ENCODE assay signal across 8 cellular contexts in the genomic region with DNA sequence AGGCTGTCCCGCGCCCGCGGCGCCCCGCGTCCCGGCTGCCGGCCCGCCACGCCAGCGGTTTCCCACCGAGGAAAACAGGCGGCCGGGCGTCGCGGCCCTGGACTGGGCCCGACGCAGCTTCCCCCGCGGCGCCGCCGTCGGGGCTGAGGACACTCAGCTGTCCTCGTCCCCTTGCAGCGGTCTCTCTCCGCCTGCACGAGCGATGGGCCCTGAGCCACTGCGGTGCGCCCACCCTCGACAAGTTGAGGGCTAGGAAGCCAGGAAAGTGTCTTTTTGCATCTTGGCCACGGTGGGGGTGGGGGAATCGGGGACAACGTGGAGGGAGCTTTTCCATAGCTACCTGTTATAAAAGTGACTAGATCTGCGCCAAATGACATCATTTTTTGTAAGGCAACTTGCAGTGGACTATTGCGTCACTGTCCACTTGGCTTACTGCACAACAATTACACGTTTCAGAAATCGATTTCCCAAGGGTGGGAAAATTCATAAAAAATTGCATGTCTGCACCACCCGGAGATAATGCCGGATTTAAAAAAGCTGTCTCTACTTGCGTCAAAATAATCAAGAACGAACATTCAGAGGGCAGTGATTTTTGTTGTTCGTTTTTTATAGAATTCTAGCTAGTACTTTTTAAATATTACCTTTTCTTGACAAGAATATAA. TPM values are rescaled to one million over a fixed set of nuclear protein-coding genes. Genes with fewer than 3 reads are reported as not detected.
DNase-seq lines count a peak whose midpoint lies in the region; ATAC-seq and TF ChIP-seq lines count a peak whose summit lies in the region.

No MANE protein-coding gene starts in this region.

- H3K9me3 Mint-ChIP-seq in IgD-negative memory B cell, result no peaks in the 10 kb centered on the region

- peak overlapping the region; percentile 86 to 92 (median 90) for H3K4me3 Mint-ChIP-seq in IgD-negative memory B cell

- no peaks in the 10 kb centered on the region for H3K36me3 ChIP-seq in neutrophil

- peaks cover 7 to 21% of the 10 kb centered on the region in 2 experiments for H3K4me1 ChIP-seq in neutrophil (ENCODE audit: control insufficient read depth in 1 of 2, insufficient read depth in 1 of 2, low read depth in 1 of 2, low read length in 1 of 2)

- DNase-seq in fibroblast of mammary gland (ENCODE audit: low read depth) (peak; percentile 87), GM19238 (ENCODE audit: insufficient read length, low spot score) (no peak), NCI-H187 treated with DMSO at 0.1 percent for 48 hours (lab: John Stamatoyannopoulos, UW) (no peak)

- no peaks in the 10 kb centered on the region for H3K9me3 ChIP-seq in neutrophil

- peaks cover 9 to 14% (median 9%) of the 10 kb centered on the region in 3 donors for H3K4me1 Mint-ChIP-seq in IgD-negative memory B cell

- ATAC-seq in GM21526 (IDR thresholded peaks at IDR 0.05; ENCODE audit: low FRiP score, unreplicated experiment), result peak; percentile 31

- H3K27ac ChIP-seq in VCaP (peak overlapping the region; percentile 93), neutrophil (peak overlapping the region; percentile 97)

- peak overlapping the region; percentile 53 to 92 (median 90) for H3K27ac Mint-ChIP-seq in IgD-negative memory B cell

- H3K27me3 ChIP-seq in neutrophil, result no peaks in the 10 kb centered on the region

- TF ChIP-seq CTCF in VCaP (conservative IDR thresholded peaks at IDR 0.05) (no peak), fibroblast of mammary gland (conservative IDR thresholded peaks at IDR 0.05; ENCODE audit: control insufficient read depth, insufficient read depth, low read depth, low read length) (no peak), neutrophil (IDR thresholded peaks at IDR 0.05) (no peak)

- H3K27me3 Mint-ChIP-seq in IgD-negative memory B cell, result peaks cover 2% of the 10 kb centered on the region

- H3K4me3 ChIP-seq in GM08714 (ENCODE audit: low read length), result peak overlapping the region; percentile 75
- H3K4me3 ChIP-seq in fibroblast of mammary gland (ENCODE audit: control insufficient read depth, low read depth, low read length), result peak overlapping the region; percentile 68
- peak overlapping the region; percentile 72 to 80 for H3K4me3 ChIP-seq in neutrophil (ENCODE audit: low read depth in 1 of 2, low read length in 1 of 2)

- peaks cover 3% of the 10 kb centered on the region for H3K36me3 Mint-ChIP-seq in IgD-negative memory B cell

RNA-seq across cellular contexts. Expression of a gene that starts 1.1 kb away (rescaled TPM):
- polyA plus RNA-seq in IgD-negative memory B cell, result 1.6 TPM

RNA-seq across cellular contexts. Expression of a gene that starts 28.9 kb away (rescaled TPM):
- 128 TPM for polyA plus RNA-seq in IgD-negative memory B cell
